8 cellular contexts compared by ENCODE assay signal in the genomic region with DNA sequence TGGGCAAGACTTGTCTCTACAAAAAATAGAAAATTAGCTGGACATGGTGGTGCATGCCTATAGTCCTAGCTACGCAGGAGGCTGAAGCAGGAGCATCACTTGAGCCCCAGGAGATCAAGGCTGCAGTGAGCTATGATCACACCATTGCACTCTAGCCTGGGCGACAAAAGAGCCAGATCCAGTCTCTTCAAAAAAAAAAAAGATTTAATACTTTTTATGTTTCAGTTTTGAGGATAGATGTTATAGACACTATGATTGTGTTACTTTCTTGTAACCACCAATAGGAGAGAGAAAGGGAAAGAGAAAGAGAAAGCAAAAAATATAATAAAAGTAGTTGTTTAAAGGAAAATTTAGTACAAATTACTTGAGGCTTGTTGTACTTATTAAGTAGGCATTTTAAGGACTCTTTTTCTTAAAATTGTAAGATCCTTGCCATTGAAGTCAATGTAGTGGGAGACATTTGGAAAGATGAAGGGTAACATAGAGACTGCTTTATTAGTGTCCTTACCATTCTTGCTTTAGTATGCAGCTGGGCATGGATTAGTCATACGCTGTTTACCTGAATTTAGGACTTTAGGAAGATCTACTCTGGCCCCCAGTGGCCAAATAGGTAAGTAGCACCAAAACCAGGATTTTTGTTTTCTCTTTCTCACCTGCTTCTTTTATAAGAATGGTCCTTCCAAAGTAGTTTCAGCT. TPM values are rescaled to one million over a fixed set of nuclear protein-coding genes. Genes with fewer than 3 reads are reported as not detected.
DNase-seq lines count a peak whose midpoint lies in the region; ATAC-seq and TF ChIP-seq lines count a peak whose summit lies in the region.

No MANE protein-coding gene starts in this region.

- ATAC-seq in HG03159 (IDR thresholded peaks at IDR 0.05; ENCODE audit: unreplicated experiment) (peak; percentile 95), activated B cell treated with CpG ODN at 0.5 μM for 24 hours (ENCODE audit: low read depth) (peak; percentile 97)

- no peaks in the 10 kb centered on the region for H3K27me3 Mint-ChIP-seq in activated B cell treated with CpG ODN at 0.5 μM for 24 hours

- peak overlapping the region; percentile 42 for H3K4me3 Mint-ChIP-seq in activated B cell treated with CpG ODN at 0.5 μM for 24 hours

- no peaks in the 10 kb centered on the region for H3K36me3 ChIP-seq in osteoblast (ENCODE audit: insufficient read depth, low read length)

- H3K36me3 Mint-ChIP-seq in activated B cell treated with CpG ODN at 0.5 μM for 24 hours (ENCODE audit: low read depth), result no peaks in the 10 kb centered on the region

- no peaks in the 10 kb centered on the region for H3K9me3 Mint-ChIP-seq in activated B cell treated with CpG ODN at 0.5 μM for 24 hours

- H3K4me1 Mint-ChIP-seq in activated B cell treated with CpG ODN at 0.5 μM for 24 hours, result peaks cover 6% of the 10 kb centered on the region

- DNase-seq in DMS53 treated with DMSO at 0.1 percent for 48 hours (lab: John Stamatoyannopoulos, UW; ENCODE audit: unreplicated experiment), result peak; percentile 87
- DNase-seq in GM19240 (ENCODE audit: insufficient read length, low spot score), result peak; percentile 14
- DNase-seq in NCI-H2171 (lab: John Stamatoyannopoulos, UW), result peak; percentile 43
- DNase-seq in activated B cell treated with CpG ODN at 0.5 μM for 24 hours, result no peak
- peak; percentile 45 for DNase-seq in fibroblast of gingiva (ENCODE audit: low read depth)
- peak; percentile 34 for DNase-seq in osteoblast (ENCODE audit: insufficient read length, low spot score, missing footprints)
- DNase-seq in cortex of kidney (lab: John Stamatoyannopoulos, UW), result no peak

- H2AFZ ChIP-seq in osteoblast (ENCODE audit: low read length), result peak overlapping the region; percentile 28

- peaks cover 12% of the 10 kb centered on the region for H3K4me1 ChIP-seq in osteoblast (ENCODE audit: insufficient read depth, low read length)

- TF ChIP-seq CTCF in activated B cell treated with CpG ODN at 0.5 μM for 24 hours (IDR thresholded peaks at IDR 0.05) (no peak), osteoblast (IDR thresholded peaks at IDR 0.05; ENCODE audit: extremely low read depth, low read depth, low read length) (peak; percentile 60)

- peak overlapping the region; percentile 72 for H3K4me2 ChIP-seq in osteoblast (ENCODE audit: insufficient read depth, low read length)

- H3K9me3 ChIP-seq in osteoblast (ENCODE audit: low read depth, low read length), result no peaks in the 10 kb centered on the region

- no peak overlapping the region for H3K27ac ChIP-seq in osteoblast (ENCODE audit: low read depth, low read length)

- peak overlapping the region; percentile 25 for H3K4me3 ChIP-seq in osteoblast (ENCODE audit: insufficient read depth, low read length)

- POLR2A ChIA-PET in activated B cell treated with CpG ODN at 0.5 μM for 24 hours (lab: Charles Lee), result interaction anchor here (0.6 to 1.5 kb wide), 5 partner anchors 166 to 235 kb away, joined by 3 to 7 read pairs (median 3); a partner anchor contains a TSS

- no peak overlapping the region for H3K27ac Mint-ChIP-seq in activated B cell treated with CpG ODN at 0.5 μM for 24 hours

- intact Hi-C loops in activated B cell treated with CpG ODN at 0.5 μM for 24 hours (cut with micrococcal nuclease), result loop anchor here (1.0 to 2.0 kb wide), 5 partner anchors 68 to 418 kb away; a partner anchor contains a TSS

- H3K79me2 ChIP-seq in osteoblast (ENCODE audit: insufficient read depth, low read length), result no peaks in the 10 kb centered on the region

- no peaks in the 10 kb centered on the region for H4K20me1 ChIP-seq in osteoblast (ENCODE audit: insufficient read depth, low read length)

- H3K27me3 ChIP-seq in osteoblast (ENCODE audit: insufficient read depth, low read length), result no peaks in the 10 kb centered on the region

- CTCF ChIA-PET in activated B cell treated with CpG ODN at 0.5 μM for 24 hours (lab: Charles Lee), result interaction anchor here (0.6 to 4.2 kb wide), 17 partner anchors 26 to 420 kb away, joined by 3 to 38 read pairs (median 4); a partner anchor contains a TSS

RNA-seq across cellular contexts. Expression of a gene that starts 35.1 kb away (rescaled TPM):
- 22.7 and 27.4 TPM in 2 replicates for total RNA-seq in activated B cell treated with CpG ODN at 0.5 μM for 24 hours
- total RNA-seq in osteoblast, result 0.88 and 1.1 TPM in 2 replicates

Comparison
In these comparisons a context has a peak if more than half of its experiments do, and no peak if none do; other contexts are left out.
1. DNase-seq: peak in DMS53 treated with DMSO at 0.1 percent for 48 hours (single experiment), GM19240 (single experiment), NCI-H2171 (single experiment), fibroblast of gingiva (single experiment) and osteoblast (single experiment); none in activated B cell treated with CpG ODN at 0.5 μM for 24 hours (single experiment) and cortex of kidney (single experiment).
2. RNA of a gene that starts 35.1 kb away (total RNA-seq): 22.7 to 27.4 TPM in activated B cell treated with CpG ODN at 0.5 μM for 24 hours; 0.88 to 1.1 TPM in osteoblast; every median in the first group is over 10 times any median in the second.